ENCODE assay signal across 27 cellular contexts in the genomic region with DNA sequence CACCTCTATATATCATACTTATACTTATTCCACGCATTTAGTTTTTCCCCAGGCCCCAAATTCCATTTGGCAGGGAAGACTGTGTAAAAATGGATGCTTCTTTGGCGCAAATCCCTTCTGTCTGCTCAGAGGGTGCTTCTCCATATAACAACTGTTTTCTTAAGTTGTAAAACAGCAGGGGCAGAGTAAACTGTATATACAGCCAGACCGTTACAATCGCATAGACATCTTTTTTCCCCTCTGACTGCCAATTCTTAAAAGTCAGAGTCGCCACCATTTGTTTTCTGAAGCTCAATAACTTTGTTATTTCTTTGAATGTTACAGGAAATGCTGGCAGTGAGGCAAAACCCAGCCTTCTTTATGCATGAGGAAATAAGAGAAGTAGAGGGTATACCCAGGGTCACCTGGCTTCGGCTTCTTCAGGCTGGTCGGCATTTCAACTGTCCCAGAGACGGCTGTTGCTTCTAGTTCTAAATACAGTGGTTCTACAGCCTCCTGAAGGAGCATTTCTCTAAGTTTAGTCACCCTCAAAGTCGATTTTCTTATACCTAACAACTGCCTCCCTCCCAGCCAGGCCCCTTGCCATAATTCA.
DNase-seq lines count a peak whose midpoint lies in the region; ATAC-seq and TF ChIP-seq lines count a peak whose summit lies in the region.
"Had no signal": no experiment of that assay in that cellular context is flagged by ENCODE, and none has a peak within 500 bp of the region (broad histone marks: within the 10 kb centered on the region; RNA-seq: fewer than 3 reads in every experiment).

No MANE protein-coding gene starts in this region.

- H3K27ac Mint-ChIP-seq in activated naive CD8-positive, alpha-beta T cell: peak overlapping the region; percentile 66
- H3K27ac Mint-ChIP-seq in activated naive CD8-positive, alpha-beta T cell treated with anti-CD3 and anti-CD28 coated beads for 36 hours: no peak overlapping the region
- H3K27ac Mint-ChIP-seq: activated CD4-positive, alpha-beta memory T cell treated with anti-CD3 and anti-CD28 coated beads, Interleukin-2, amount 10 ng/mL, durations not matched to agents 7 days and 5 days had no signal

- peaks cover 20% of the 10 kb centered on the region for H3K36me3 ChIP-seq in SU-DHL-6 (ENCODE audit: low read length)
- peaks cover 55% of the 10 kb centered on the region for H3K36me3 ChIP-seq in suprapubic skin

- no peak overlapping the region for H3K4me2 ChIP-seq in SU-DHL-6 (ENCODE audit: low read depth, low read length, poor library complexity, severe bottlenecking)

- no peaks in the 10 kb centered on the region for H3F3A ChIP-seq in SU-DHL-6 (ENCODE audit: insufficient read depth)

- peaks cover 19% of the 10 kb centered on the region for H3K36me3 Mint-ChIP-seq in activated naive CD8-positive, alpha-beta T cell
- peaks cover 37% of the 10 kb centered on the region for H3K36me3 Mint-ChIP-seq in activated naive CD8-positive, alpha-beta T cell treated with anti-CD3 and anti-CD28 coated beads for 36 hours

- H3K4me3 Mint-ChIP-seq in activated naive CD8-positive, alpha-beta T cell: no peak overlapping the region
- H3K4me3 Mint-ChIP-seq in activated naive CD8-positive, alpha-beta T cell treated with anti-CD3 and anti-CD28 coated beads for 36 hours: no peak overlapping the region
- H3K4me3 Mint-ChIP-seq: activated CD4-positive, alpha-beta memory T cell treated with anti-CD3 and anti-CD28 coated beads, Interleukin-2, amount 10 ng/mL, durations not matched to agents 7 days and 5 days; activated naive CD4-positive, alpha-beta T cell treated with anti-CD3 and anti-CD28 coated beads, Interleukin-2, amount 50 U/mL, for 24 hours; activated T-cell treated with anti-CD3 and anti-CD28 coated beads, Interleukin-2, amount 50 U/mL, for 4 hours had no signal

- H3K27ac ChIP-seq in SU-DHL-6 (ENCODE audit: low read depth, low read length) (peak overlapping the region; percentile 50), suprapubic skin (peak overlapping the region; percentile 2)
- H3K27ac ChIP-seq: C4-2B, esophagus squamous epithelium, right atrium auricular region, SK-N-MC had no signal

- H3K9ac ChIP-seq in SU-DHL-6 (ENCODE audit: low read length): no peak overlapping the region

- no peak for TF ChIP-seq POLR2A in suprapubic skin (IDR thresholded peaks at IDR 0.05)

- H3K4me1 Mint-ChIP-seq in activated naive CD8-positive, alpha-beta T cell (ENCODE audit: low read depth): peaks cover 10% of the 10 kb centered on the region
- peaks cover 13% of the 10 kb centered on the region for H3K4me1 Mint-ChIP-seq in activated naive CD8-positive, alpha-beta T cell treated with anti-CD3 and anti-CD28 coated beads for 36 hours

- no peaks in the 10 kb centered on the region for H4K20me1 ChIP-seq in SU-DHL-6 (ENCODE audit: low read depth, low read length)

- H3K79me2 ChIP-seq in SU-DHL-6 (ENCODE audit: insufficient read depth, low read length): no peaks in the 10 kb centered on the region

- TF ChIP-seq CTCF in SU-DHL-6 (IDR thresholded peaks at IDR 0.05; ENCODE audit: insufficient read depth, low read length, poor library complexity, severe bottlenecking) (no peak), suprapubic skin (IDR thresholded peaks at IDR 0.05) (no peak)

- no peaks in the 10 kb centered on the region for H3K9me2 ChIP-seq in SU-DHL-6 (replicated peaks; ENCODE audit: insufficient read depth, low read length)

- WGBS in suprapubic skin: 75% methylated on average over 9 of the region's 9 CpGs

- ATAC-seq in HG03442 (IDR thresholded peaks at IDR 0.05; ENCODE audit: unreplicated experiment): no peak
- ATAC-seq in GM18909 (IDR thresholded peaks at IDR 0.05; ENCODE audit: poor library complexity, unreplicated experiment): no peak
- ATAC-seq: activated T-cell treated with anti-CD3 and anti-CD28 coated beads, Interleukin-2, amount 50 U/mL, for 4 hours; gastrocnemius medialis; naive thymus-derived CD4-positive, alpha-beta T cell had no signal

- peaks cover 8% of the 10 kb centered on the region for H3K4me1 ChIP-seq in suprapubic skin
- H3K4me1 ChIP-seq: gastrocnemius medialis, right atrium auricular region had no signal

- no peaks in the 10 kb centered on the region for H3K9me3 ChIP-seq in SU-DHL-6 (ENCODE audit: insufficient read depth, low read length)
- no peaks in the 10 kb centered on the region for H3K9me3 ChIP-seq in suprapubic skin
- H3K9me3 ChIP-seq: esophagus squamous epithelium, gastrocnemius medialis, right atrium auricular region had no signal

- no peak overlapping the region for H2AFZ ChIP-seq in SU-DHL-6 (ENCODE audit: low read depth, low read length, severe bottlenecking)

- H3K4me3 ChIP-seq in SU-DHL-6 (ENCODE audit: insufficient read depth, low read length, poor library complexity, severe bottlenecking): no peak overlapping the region
- H3K4me3 ChIP-seq in suprapubic skin: no peak overlapping the region
- H3K4me3 ChIP-seq: esophagus squamous epithelium, gastrocnemius medialis, lung, right atrium auricular region, SK-N-MC had no signal

- no peaks in the 10 kb centered on the region for H3K9me3 Mint-ChIP-seq in activated naive CD8-positive, alpha-beta T cell (ENCODE audit: low read depth)
- H3K9me3 Mint-ChIP-seq in activated naive CD8-positive, alpha-beta T cell treated with anti-CD3 and anti-CD28 coated beads for 36 hours: no peaks in the 10 kb centered on the region
- H3K9me3 Mint-ChIP-seq: activated CD4-positive, alpha-beta memory T cell treated with anti-CD3 and anti-CD28 coated beads, Interleukin-2, amount 10 ng/mL, durations not matched to agents 7 days and 5 days; activated naive CD4-positive, alpha-beta T cell treated with anti-CD3 and anti-CD28 coated beads, Interleukin-2, amount 50 U/mL, for 24 hours; activated T-cell treated with anti-CD3 and anti-CD28 coated beads, Interleukin-2, amount 50 U/mL, for 4 hours had no signal

- no peak for DNase-seq in activated naive CD8-positive, alpha-beta T cell treated with anti-CD3 and anti-CD28 coated beads for 36 hours
- DNase-seq in mesenteric fat pad (ENCODE audit: low spot score) (peak; percentile 57), suprapubic skin (ENCODE audit: low spot score in 2 of 2) (peak in 1 of 2 donors; percentile 52), NCI-H82 treated with DMSO at 0.1 percent for 48 hours (lab: John Stamatoyannopoulos, UW; ENCODE audit: unreplicated experiment) (no peak)
- DNase-seq: activated CD4-positive, alpha-beta memory T cell treated with anti-CD3 and anti-CD28 coated beads, Interleukin-2, amount 10 ng/mL, durations not matched to agents 7 days and 5 days; activated CD4-positive, CD25-positive, alpha-beta regulatory T cell; activated T-cell treated with anti-CD3 and anti-CD28 coated beads, Interleukin-2, amount 50 U/mL, for 4 hours; effector memory CD4-positive, alpha-beta T cell; esophagus squamous epithelium; gastrocnemius medialis; GOT3; naive thymus-derived CD4-positive, alpha-beta T cell; NCI-H1092; NCI-H1930; NCI-H446 treated with DMSO at 0.1 percent for 48 hours; RPMI8226; substantia nigra; T1000 had no signal

- H3K27me3 ChIP-seq in SU-DHL-6 (ENCODE audit: low read length): no peaks in the 10 kb centered on the region
- no peaks in the 10 kb centered on the region for H3K27me3 ChIP-seq in suprapubic skin
- H3K27me3 ChIP-seq: esophagus squamous epithelium, gastrocnemius medialis, right atrium auricular region had no signal

- no peak for TF ChIP-seq EP300 in suprapubic skin (IDR thresholded peaks at IDR 0.05)

- no peaks in the 10 kb centered on the region for H3K27me3 Mint-ChIP-seq in activated naive CD8-positive, alpha-beta T cell
- no peaks in the 10 kb centered on the region for H3K27me3 Mint-ChIP-seq in activated naive CD8-positive, alpha-beta T cell treated with anti-CD3 and anti-CD28 coated beads for 36 hours
- H3K27me3 Mint-ChIP-seq: activated CD4-positive, alpha-beta memory T cell treated with anti-CD3 and anti-CD28 coated beads, Interleukin-2, amount 10 ng/mL, durations not matched to agents 7 days and 5 days; activated naive CD4-positive, alpha-beta T cell treated with anti-CD3 and anti-CD28 coated beads, Interleukin-2, amount 50 U/mL, for 24 hours; naive thymus-derived CD4-positive, alpha-beta T cell had no signal
